19 cellular contexts compared by ENCODE assay signal in the genomic region with DNA sequence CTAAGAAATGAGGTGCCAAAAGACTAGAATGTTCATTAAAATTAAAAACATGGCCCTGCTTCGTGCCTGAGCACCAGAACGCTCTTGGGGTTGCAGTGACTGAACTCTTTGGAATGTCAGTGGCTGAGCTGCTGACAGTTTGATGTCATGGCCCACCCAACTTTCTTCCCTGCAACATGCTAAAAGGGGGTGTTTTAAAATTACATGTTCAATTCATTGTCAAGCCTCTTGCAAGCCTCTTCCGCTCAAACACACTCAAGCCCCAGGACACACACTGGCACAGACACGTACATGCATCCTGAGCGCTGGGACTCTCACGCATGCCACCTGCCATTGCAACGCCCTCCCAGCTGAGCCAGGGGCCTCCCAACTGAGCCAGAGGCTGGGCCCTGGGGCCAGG. TPM values are rescaled to one million over a fixed set of nuclear protein-coding genes. Genes with fewer than 3 reads are reported as not detected.
A peak's percentile ranks its signal among the peaks of the same experiment; 100 is the strongest.
DNase-seq lines count a peak whose midpoint lies in the region; TF ChIP-seq lines count a peak whose summit lies in the region.
"Had no signal": no experiment of that assay in that cellular context is flagged by ENCODE, and none has a peak within 500 bp of the region (broad histone marks: within the 10 kb centered on the region; RNA-seq: fewer than 3 reads in every experiment).

No MANE protein-coding gene starts in this region.

- WGBS in smooth muscle cell (ENCODE audit: low lambda C conversion rate): 42% methylated on average over 7 of the region's 7 CpGs

- no peaks in the 10 kb centered on the region for H3K27me3 ChIP-seq in smooth muscle cell (ENCODE audit: low read depth)
- H3K27me3 ChIP-seq: colonic mucosa, esophagus squamous epithelium, neutrophil, uterus had no signal

- TF ChIP-seq CTCF in fibroblast of villous mesenchyme (IDR thresholded peaks at IDR 0.05; ENCODE audit: insufficient read depth, low read depth, low read length) (no peak), smooth muscle cell (IDR thresholded peaks at IDR 0.05; ENCODE audit: borderline replicate concordance, insufficient read depth, poor library complexity, severe bottlenecking) (no peak)

- no peak overlapping the region for H2AFZ ChIP-seq in smooth muscle cell (ENCODE audit: low read depth)

- H3K4me1 ChIP-seq in smooth muscle cell (ENCODE audit: low read depth): no peaks in the 10 kb centered on the region
- H3K4me1 ChIP-seq: colonic mucosa, esophagus squamous epithelium, stomach, uterus had no signal

- H3K4me3 ChIP-seq in fibroblast of villous mesenchyme (ENCODE audit: low read depth, low read length) (no peak overlapping the region), smooth muscle cell (no peak overlapping the region)
- H3K4me3 ChIP-seq: colonic mucosa, esophagus squamous epithelium, stomach, uterus had no signal

- H3K36me3 ChIP-seq in smooth muscle cell (ENCODE audit: low read depth): no peaks in the 10 kb centered on the region
- H3K36me3 ChIP-seq: colonic mucosa, esophagus squamous epithelium, neutrophil, stomach, uterus had no signal

- DNase-seq in NCI-H345 (lab: John Stamatoyannopoulos, UW): peak; percentile 13
- DNase-seq in NCI-H345 treated with DMSO at 0.1 percent for 48 hours (lab: John Stamatoyannopoulos, UW; ENCODE audit: unreplicated experiment): no peak
- peak; percentile 68 for DNase-seq in amniotic epithelial cell (ENCODE audit: low read depth)
- peak; percentile 22 for DNase-seq in fibroblast of villous mesenchyme (ENCODE audit: low read depth)
- no peak for DNase-seq in smooth muscle cell (lab: John Stamatoyannopoulos, UW; ENCODE audit: unreplicated experiment)
- DNase-seq in activated effector memory CD4-positive, alpha-beta T cell treated with anti-CD3 and anti-CD28 coated beads, Interleukin-2, amount 50 U/mL, for 16 hours: no peak
- no peak for DNase-seq in activated CD8-positive, alpha-beta memory T cell treated with anti-CD3 and anti-CD28 coated beads for 24 hours
- DNase-seq in NCI-H2107 (lab: John Stamatoyannopoulos, UW): no peak
- DNase-seq: 8988T; activated naive CD8-positive, alpha-beta T cell treated with anti-CD3 and anti-CD28 coated beads, Interleukin-2, amount 50 U/mL, for 24 hours; colonic mucosa; DMS 273 treated with DMSO at 0.1 percent for 48 hours; esophagus squamous epithelium; NCI-H1436; NCI-H526 treated with DMSO at 0.1 percent for 48 hours; stomach; T-cell; uterus had no signal

- peaks cover 4% of the 10 kb centered on the region for H3K9me3 ChIP-seq in smooth muscle cell (replicated peaks; ENCODE audit: low read depth)
- H3K9me3 ChIP-seq: colonic mucosa, neutrophil had no signal

- no peak overlapping the region for H3K9ac ChIP-seq in smooth muscle cell (ENCODE audit: low read depth)

- no peaks in the 10 kb centered on the region for H4K20me1 ChIP-seq in smooth muscle cell (ENCODE audit: low read depth)

- H3F3A ChIP-seq in smooth muscle cell (ENCODE audit: low read depth): no peaks in the 10 kb centered on the region

- peak overlapping the region; percentile 8 for H3K4me2 ChIP-seq in smooth muscle cell

- peak overlapping the region; percentile 39 for H3K27ac ChIP-seq in smooth muscle cell (ENCODE audit: low read depth)
- H3K27ac ChIP-seq: colonic mucosa, esophagus squamous epithelium, neutrophil, stomach, uterus had no signal

- H3K79me2 ChIP-seq in smooth muscle cell (ENCODE audit: low read depth): no peaks in the 10 kb centered on the region

RNA-seq across cellular contexts. Expression of a gene that starts 12.6 kb away (rescaled TPM):
- not detected in 2 replicates for total RNA-seq in fibroblast of villous mesenchyme
- not detected in 2 replicates for total RNA-seq in smooth muscle cell
- 0.10 TPM in 1 of 2 replicates, not detected in the other for polyA plus RNA-seq in smooth muscle cell
- total RNA-seq: colonic mucosa, esophagus squamous epithelium, stomach had no signal

RNA-seq across cellular contexts. Expression of a gene that starts 44.1 kb away (rescaled TPM):
- total RNA-seq in fibroblast of villous mesenchyme (not detected in 2 replicates), smooth muscle cell (not detected in 2 replicates)
- 0.24 TPM in 1 of 2 replicates, not detected in the other for polyA plus RNA-seq in smooth muscle cell

Comparison
In these comparisons a context has a peak if more than half of its experiments do, and no peak if none do; other contexts are left out.
1. DNase-seq: peak in NCI-H345 (single experiment), amniotic epithelial cell (single experiment) and fibroblast of villous mesenchyme (single experiment); none in NCI-H345 treated with DMSO at 0.1 percent for 48 hours (single experiment), smooth muscle cell (single experiment), activated effector memory CD4-positive, alpha-beta T cell treated with anti-CD3 and anti-CD28 coated beads, Interleukin-2, amount 50 U/mL, for 16 hours (single experiment), activated CD8-positive, alpha-beta memory T cell treated with anti-CD3 and anti-CD28 coated beads for 24 hours (single experiment) and NCI-H2107 (single experiment).